In genomic region chr3:27209595-27210264, GRCh38 we compare ENCODE assay signal across 28 cellular contexts.
DNase-seq lines count a peak whose midpoint lies in the region; ATAC-seq, FAIRE-seq and TF ChIP-seq lines count a peak whose summit lies in the region.
"Had no signal": no experiment of that assay in that cellular context is flagged by ENCODE, and none has a peak within 500 bp of the region (broad histone marks: within the 10 kb centered on the region; RNA-seq: fewer than 3 reads in every experiment).

No MANE protein-coding gene starts in this region.

- in situ Hi-C loops in GM12878 (cut with MboI), result no loop called here

- no peaks in the 10 kb centered on the region for H3K36me3 Mint-ChIP-seq in activated CD4-positive, alpha-beta memory T cell treated with anti-CD3 and anti-CD28 coated beads, Interleukin-2, amount 10 ng/mL, durations not matched to agents 7 days and 5 days (ENCODE audit: low read depth)

- no peak for FAIRE-seq in GM12878 (lab: Jason Lieb, UNC)
- no peak for FAIRE-seq in frontal cortex (lab: Jason Lieb, UNC)
- FAIRE-seq: endothelial cell of umbilical vein, GM12892, keratinocyte had no signal

- ATAC-seq in GM18867 (IDR thresholded peaks at IDR 0.05; ENCODE audit: unreplicated experiment) (peak; percentile 93), GM21576 (IDR thresholded peaks at IDR 0.05; ENCODE audit: unreplicated experiment) (peak; percentile 63), HG02981 (IDR thresholded peaks at IDR 0.05; ENCODE audit: unreplicated experiment) (peak; percentile 71), GM12878 (peak; percentile 41)
- ATAC-seq: right lobe of liver had no signal

- intact Hi-C loops in GM12878 (cut with micrococcal nuclease; ENCODE audit: unreplicated experiment), result no loop called here

- no peak overlapping the region; the same call in 1 of the 2 replicates for H3K27ac ChIP-seq in GM12878 (ENCODE audit: control insufficient read depth, insufficient read depth)
- H3K27ac ChIP-seq: cardiac muscle cell, right lobe of liver, WERI-Rb-1 had no signal

- H3K9ac ChIP-seq in GM12878 (ENCODE audit: control insufficient read depth, insufficient read depth, low read length), result no peak overlapping the region

- H3K36me3 ChIP-seq in GM12878 (ENCODE audit: control insufficient read depth in 2 of 2, insufficient read depth in 2 of 2, low read length in 1 of 2), result no peaks in the 10 kb centered on the region
- H3K36me3 ChIP-seq: cardiac muscle cell, right lobe of liver, WERI-Rb-1 had no signal

- no peaks in the 10 kb centered on the region for H3K9me3 Mint-ChIP-seq in activated CD4-positive, alpha-beta memory T cell treated with anti-CD3 and anti-CD28 coated beads, Interleukin-2, amount 10 ng/mL, durations not matched to agents 7 days and 5 days

- TF ChIP-seq CTCF in GM12878 (IDR thresholded peaks at IDR 0.05 in 2 of 3, conservative IDR thresholded peaks at IDR 0.05 in 1 of 3; ENCODE audit: control insufficient read depth in 2 of 3, extremely low read depth in 1 of 3, insufficient read depth in 1 of 3, low read depth in 3 of 3, low read length in 3 of 3), result no peak

- H3K4me1 Mint-ChIP-seq in activated CD4-positive, alpha-beta memory T cell treated with anti-CD3 and anti-CD28 coated beads, Interleukin-2, amount 10 ng/mL, durations not matched to agents 7 days and 5 days, result no peaks in the 10 kb centered on the region

- no peak overlapping the region for H3K4me3 Mint-ChIP-seq in activated CD4-positive, alpha-beta memory T cell treated with anti-CD3 and anti-CD28 coated beads, Interleukin-2, amount 10 ng/mL, durations not matched to agents 7 days and 5 days
- H3K4me3 Mint-ChIP-seq: CD4-positive, alpha-beta T cell had no signal

- H4K20me1 ChIP-seq in GM12878 (ENCODE audit: control insufficient read depth, insufficient read depth), result no peaks in the 10 kb centered on the region

- TF ChIP-seq EP300 in GM12878 (IDR thresholded peaks at IDR 0.05; ENCODE audit: borderline replicate concordance in 1 of 2, control insufficient read depth in 1 of 2, low read depth in 2 of 2, low read length in 2 of 2), result no peak

- peak overlapping the region; percentile 25; the same call in 1 of the 2 replicates for H3K4me2 ChIP-seq in GM12878 (ENCODE audit: control insufficient read depth, insufficient read depth)

- CTCF ChIA-PET in GM12878 (lab: Yijun Ruan, JAX), result interaction anchor here (1.2 kb wide), 1 partner anchor 76 kb away, joined by 3 read pairs; no protein-coding TSS in a partner anchor
- CTCF ChIA-PET in activated CD4-positive, alpha-beta memory T cell treated with anti-CD3 and anti-CD28 coated beads, Interleukin-2, amount 10 ng/mL, durations not matched to agents 7 days and 5 days (lab: Charles Lee), result no interaction called here

- peaks cover 4% of the 10 kb centered on the region; the same call in 1 of the 2 replicates for H3K4me1 ChIP-seq in GM12878 (ENCODE audit: control insufficient read depth, insufficient read depth, low read length)
- H3K4me1 ChIP-seq: right lobe of liver had no signal

- WGBS in GM12878 (ENCODE audit: insufficient coverage, insufficient replicate concordance, low lambda C conversion rate, missing lambda C conversion rate), result 18% methylated on average over 3 of the region's 3 CpGs

- TF ChIP-seq RAD21 in GM12878 (IDR thresholded peaks at IDR 0.05; ENCODE audit: insufficient read depth, low read depth, low read length), result no peak

- TF ChIP-seq POLR2A in GM12878 (IDR thresholded peaks at IDR 0.05; ENCODE audit: low read depth, low read length), result no peak

- H3K27me3 ChIP-seq in GM12878 (replicated peaks in 1 of 2; ENCODE audit: control insufficient read depth in 2 of 2, insufficient read depth in 2 of 2, low read length in 1 of 2), result no peaks in the 10 kb centered on the region; a peak in 1 of 4 replicates
- H3K27me3 ChIP-seq: cardiac muscle cell, right lobe of liver had no signal

- H3K4me3 ChIP-seq in GM12878, result no peak overlapping the region
- H3K4me3 ChIP-seq: cardiac muscle cell, right lobe of liver had no signal

- no peaks in the 10 kb centered on the region for H3K79me2 ChIP-seq in GM12878 (ENCODE audit: control insufficient read depth, insufficient read depth, low read length)

- DNase-seq in GM12878 (ENCODE audit: low read depth, low spot score) (peak; percentile 20), frontal cortex (ENCODE audit: low spot score in 2 of 2) (no peak), glomerular visceral epithelial cell (ENCODE audit: extremely low spot score) (no peak), NCI-H1436 (lab: John Stamatoyannopoulos, UW) (no peak)
- no peak for DNase-seq in activated CD4-positive, alpha-beta memory T cell treated with anti-CD3 and anti-CD28 coated beads, Interleukin-2, amount 10 ng/mL, durations not matched to agents 7 days and 5 days
- DNase-seq: activated CD4-positive, alpha-beta T cell treated with anti-CD3 and anti-CD28 coated beads, Interleukin-2, amount 50 U/mL, for 4 hours; activated T-cell treated with anti-CD3 and anti-CD28 coated beads for 4 hours; amniotic stem cell; CD4-positive, alpha-beta T cell; dermis blood vessel endothelial cell; GF-D8; Kasumi-1; NCI-H1105 treated with DMSO at 0.1 percent for 48 hours; NCI-H69; occipital lobe; OCI-M1; right lobe of liver; SHP77; stimulated activated CD4-positive, alpha-beta T cell treated with anti-CD3 and anti-CD28 coated beads, Interleukin-15, amount 100 ng/mL, for 24 hours; T-helper 1 cell; WERI-Rb-1 had no signal

- BruUV-seq in GM12878 (replicated peaks; lab: Mats Ljungman, UMichigan), result no TSS peak

- POLR2A ChIA-PET in GM12878 (lab: Charles Lee), result no interaction called here
- POLR2A ChIA-PET in activated CD4-positive, alpha-beta memory T cell treated with anti-CD3 and anti-CD28 coated beads, Interleukin-2, amount 10 ng/mL, durations not matched to agents 7 days and 5 days (lab: Charles Lee), result no interaction called here

- no peaks in the 10 kb centered on the region for H3K9me3 ChIP-seq in GM12878 (replicated peaks; ENCODE audit: control insufficient read depth, insufficient read depth, low read length)
- H3K9me3 ChIP-seq: right lobe of liver had no signal

- H2AFZ ChIP-seq in GM12878 (ENCODE audit: control insufficient read depth, low read depth, low read length), result no peak overlapping the region

- no peak overlapping the region for H3K27ac Mint-ChIP-seq in activated CD4-positive, alpha-beta memory T cell treated with anti-CD3 and anti-CD28 coated beads, Interleukin-2, amount 10 ng/mL, durations not matched to agents 7 days and 5 days
- H3K27ac Mint-ChIP-seq: CD4-positive, alpha-beta T cell had no signal

- no peaks in the 10 kb centered on the region for H3K27me3 Mint-ChIP-seq in activated CD4-positive, alpha-beta memory T cell treated with anti-CD3 and anti-CD28 coated beads, Interleukin-2, amount 10 ng/mL, durations not matched to agents 7 days and 5 days
- H3K27me3 Mint-ChIP-seq: CD4-positive, alpha-beta T cell had no signal

- RAD21 ChIA-PET in GM12878 (lab: Charles Lee; ENCODE audit: unreplicated experiment), result no interaction called here

- SMC1A ChIA-PET in GM12878 (lab: Charles Lee; ENCODE audit: uncharacterized antibody, unreplicated experiment), result interaction anchor here (1.0 to 1.1 kb wide), 2 partner anchors 44 to 75 kb away, joined by 3 read pairs; no protein-coding TSS in a partner anchor

TF ChIP-seq in GM12878, 131 proteins besides CTCF, POLR2A, EP300 and RAD21 (continues in another document):
- TF ChIP-seq ZNF622 (IDR thresholded peaks at IDR 0.05) (no peak), MYB (IDR thresholded peaks at IDR 0.05; ENCODE audit: borderline replicate concordance, low read depth, low read length) (no peak), PRDM15 (CRISPR knock-in tag; IDR thresholded peaks at IDR 0.05) (no peak), NFXL1 (IDR thresholded peaks at IDR 0.05; ENCODE audit: borderline replicate concordance) (no peak), HSF1 (IDR thresholded peaks at IDR 0.05; ENCODE audit: low read depth, low read length) (no peak)

Comparison
In these comparisons a context has a peak if more than half of its experiments do, and no peak if none do; other contexts are left out.
1. ATAC-seq: peak in every context shown above with its lines; median percentile 93 in GM18867; 71 in HG02981; 63 in GM21576; 41 in GM12878.